Comparison of ENCODE assay signal across 11 cellular contexts in genomic region chrX:41481264-41482109, GRCh38. TPM values are rescaled to one million over a fixed set of nuclear protein-coding genes. Genes with fewer than 3 reads are reported as not detected.
A peak's percentile ranks its signal among the peaks of the same experiment; 100 is the strongest.
DNase-seq lines count a peak whose midpoint lies in the region; TF ChIP-seq lines count a peak whose summit lies in the region.
"Had no signal": no experiment of that assay in that cellular context is flagged by ENCODE, and none has a peak within 500 bp of the region (broad histone marks: within the 10 kb centered on the region; RNA-seq: fewer than 3 reads in every experiment).

No MANE protein-coding gene starts in this region.

- H3F3A ChIP-seq in Loucy (ENCODE audit: low read depth), result no peaks in the 10 kb centered on the region

- H3K9ac ChIP-seq in Loucy (ENCODE audit: low read depth, low read length, poor library complexity, severe bottlenecking), result no peak overlapping the region
- H3K9ac ChIP-seq: BLaER1 had no signal

- H3K27me3 ChIP-seq in Loucy (ENCODE audit: insufficient read depth, low read length, poor library complexity, severe bottlenecking) (no peaks in the 10 kb centered on the region), osteoblast (ENCODE audit: insufficient read depth, low read length) (no peaks in the 10 kb centered on the region)
- H3K27me3 ChIP-seq: BLaER1 had no signal

- H3K4me3 ChIP-seq in Loucy (ENCODE audit: low read length, poor library complexity, severe bottlenecking) (no peak overlapping the region), cardiac fibroblast (replicated peaks in 1 of 2; ENCODE audit: low read depth in 2 of 2, low read length in 2 of 2) (no peak overlapping the region), osteoblast (ENCODE audit: insufficient read depth, low read length) (no peak overlapping the region)
- H3K4me3 ChIP-seq: BLaER1 had no signal

- H3K9me3 ChIP-seq in Loucy (ENCODE audit: insufficient read depth, low read depth, low read length) (no peaks in the 10 kb centered on the region), osteoblast (ENCODE audit: low read depth, low read length) (no peaks in the 10 kb centered on the region)

- H4K20me1 ChIP-seq in Loucy (ENCODE audit: insufficient read depth, low read length, poor library complexity, severe bottlenecking), result no peaks in the 10 kb centered on the region
- no peaks in the 10 kb centered on the region for H4K20me1 ChIP-seq in osteoblast (ENCODE audit: insufficient read depth, low read length)
- H4K20me1 ChIP-seq: BLaER1 had no signal

- H2AFZ ChIP-seq in Loucy (ENCODE audit: low read length) (no peak overlapping the region), osteoblast (ENCODE audit: low read length) (no peak overlapping the region)

- TF ChIP-seq CTCF in Loucy (conservative IDR thresholded peaks at IDR 0.05; ENCODE audit: low read length) (peak; percentile 62), cardiac fibroblast (IDR thresholded peaks at IDR 0.05; ENCODE audit: low read depth, low read length) (peak; percentile 54), osteoblast (IDR thresholded peaks at IDR 0.05; ENCODE audit: extremely low read depth, low read depth, low read length) (peak; percentile 52)

- H3K4me1 ChIP-seq in Loucy (ENCODE audit: insufficient read depth, low read length, poor library complexity, severe bottlenecking) (no peaks in the 10 kb centered on the region), osteoblast (ENCODE audit: insufficient read depth, low read length) (no peaks in the 10 kb centered on the region)
- H3K4me1 ChIP-seq: BLaER1 had no signal

- H3K9me2 ChIP-seq in Loucy (replicated peaks; ENCODE audit: low read depth, low read length), result no peaks in the 10 kb centered on the region

- no peaks in the 10 kb centered on the region for H3K36me3 ChIP-seq in Loucy (ENCODE audit: insufficient read depth, low read length)
- no peaks in the 10 kb centered on the region for H3K36me3 ChIP-seq in osteoblast (ENCODE audit: insufficient read depth, low read length)
- H3K36me3 ChIP-seq: BLaER1 had no signal

- H3K27ac ChIP-seq in osteoblast (ENCODE audit: low read depth, low read length), result no peak overlapping the region
- H3K27ac ChIP-seq: BLaER1 had no signal

- H3K79me2 ChIP-seq in Loucy (ENCODE audit: insufficient read depth, low read length), result no peaks in the 10 kb centered on the region
- no peaks in the 10 kb centered on the region for H3K79me2 ChIP-seq in osteoblast (ENCODE audit: insufficient read depth, low read length)

- H3K4me2 ChIP-seq in Loucy (ENCODE audit: low read depth, low read length, poor library complexity, severe bottlenecking) (no peak overlapping the region), osteoblast (ENCODE audit: insufficient read depth, low read length) (no peak overlapping the region)
- H3K4me2 ChIP-seq: BLaER1 had no signal

- DNase-seq in NOMO-1 treated with dmso at 0.1 percent for 144 hours (lab: John Stamatoyannopoulos, UW; ENCODE audit: unreplicated experiment) (peak; percentile 20), NOMO-1 treated with DMSO at 0.1 percent for 48 hours (lab: John Stamatoyannopoulos, UW; ENCODE audit: unreplicated experiment) (no peak), cardiac fibroblast (ENCODE audit: low read depth in 2 of 2) (peak; percentile 13 to 26), osteoblast (ENCODE audit: insufficient read length, low spot score, missing footprints) (peak; percentile 68), NCI-H748 treated with DMSO at 0.1 percent for 48 hours (lab: John Stamatoyannopoulos, UW) (no peak), NCI-H2196 treated with DMSO at 0.1 percent for 48 hours (lab: John Stamatoyannopoulos, UW; ENCODE audit: unreplicated experiment) (no peak)
- DNase-seq in stimulated activated CD4-positive, alpha-beta T cell treated with anti-CD3 and anti-CD28 coated beads, Interleukin-1b, Interleukin-23, amount 100 ng/mL, for 48 hours, result no peak
- DNase-seq: activated T-cell treated with anti-CD3 and anti-CD28 coated beads, Interleukin-2, amount 50 U/mL, for 4 hours; NCI-H1930 had no signal

RNA-seq across cellular contexts. Expression of gene NYX, which starts 34.3 kb away (rescaled TPM):
- not detected in 2 replicates for total RNA-seq in osteoblast
- total RNA-seq: activated T-cell treated with anti-CD3 and anti-CD28 coated beads, Interleukin-2, amount 50 U/mL, for 4 hours had no signal

Comparison
In these comparisons a context has a peak if more than half of its experiments do, and no peak if none do; other contexts are left out.
1. DNase-seq: peak in NOMO-1 treated with dmso at 0.1 percent for 144 hours (single experiment), cardiac fibroblast (2 of 2) and osteoblast (single experiment); none in NOMO-1 treated with DMSO at 0.1 percent for 48 hours (single experiment), NCI-H748 treated with DMSO at 0.1 percent for 48 hours (single experiment), stimulated activated CD4-positive, alpha-beta T cell treated with anti-CD3 and anti-CD28 coated beads, Interleukin-1b, Interleukin-23, amount 100 ng/mL, for 48 hours (single experiment) and NCI-H2196 treated with DMSO at 0.1 percent for 48 hours (single experiment).
2. Peak in every context shown above with its lines, with median percentiles within 50 percentile points of each other: CTCF ChIP-seq.